ENCODE assay signal across 8 cellular contexts in the genomic region with DNA sequence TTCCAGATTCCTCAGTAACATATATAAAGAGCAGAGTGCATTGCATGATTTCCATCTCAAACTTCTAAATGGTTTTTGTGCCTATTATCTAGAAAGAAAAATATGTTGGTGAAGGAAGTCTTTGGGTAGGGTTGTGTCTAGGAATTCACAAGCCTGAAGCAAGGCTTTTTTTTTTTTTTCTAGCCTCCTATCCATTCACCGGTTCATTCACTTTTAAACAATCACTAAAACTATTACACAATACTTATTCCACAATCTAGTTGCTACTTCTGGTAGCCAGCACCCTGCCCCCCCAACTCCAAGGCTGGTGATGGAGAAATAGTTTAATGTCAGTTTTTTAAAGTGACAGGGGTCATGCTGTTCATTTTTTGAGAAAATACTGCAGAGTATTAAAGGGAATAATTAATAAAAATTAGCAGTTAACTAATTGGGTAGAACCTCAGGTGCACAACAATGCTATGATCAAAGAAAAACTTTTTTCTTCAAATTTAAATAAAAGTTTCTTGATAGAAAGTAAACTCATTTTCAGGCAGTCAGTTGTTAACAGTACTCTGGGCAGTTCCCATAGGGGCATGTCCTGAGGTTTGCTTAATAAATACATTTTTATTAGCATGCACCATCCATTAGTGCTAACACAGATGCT. TPM values are rescaled to one million over a fixed set of nuclear protein-coding genes. Genes with fewer than 3 reads are reported as not detected.
DNase-seq lines count a peak whose midpoint lies in the region; ATAC-seq and TF ChIP-seq lines count a peak whose summit lies in the region.

No MANE protein-coding gene starts in this region.

- POLR2A ChIA-PET in AG04450 (lab: Yijun Ruan, JAX): interaction anchor here (0.7 to 1.6 kb wide), 2 partner anchors 11 to 37 kb away, joined by 4 to 5 read pairs; a partner anchor contains a TSS

- intact Hi-C loops in right lobe of liver (cut with DNase I): loop anchor here (5.0 to 10.0 kb wide), 3 partner anchors 54 to 104 kb away; no protein-coding TSS in a partner anchor
- intact Hi-C loops in upper lobe of right lung (cut with DNase I): loop anchor here (10.0 kb wide), 1 partner anchor 94 kb away; no protein-coding TSS in a partner anchor

- CTCF ChIA-PET in AG04450 (lab: Charles Lee): interaction anchor here (0.6 to 1.9 kb wide), 5 partner anchors 15 to 494 kb away, joined by 3 to 8 read pairs (median 3); no protein-coding TSS in a partner anchor

- peak overlapping the region; percentile 96 for H3K27ac ChIP-seq in AG04450 (ENCODE audit: low read depth, low read length)
- peak overlapping the region; percentile 99 to 100 (median 100) for H3K27ac ChIP-seq in right lobe of liver
- H3K27ac ChIP-seq in upper lobe of right lung: peak overlapping the region; percentile 99

- 0% methylated on average over 1 of the region's 1 CpG for WGBS in right lobe of liver (ENCODE audit: insufficient coverage, low coverage, low lambda C conversion rate, missing lambda C conversion rate)

- H3K4me3 ChIP-seq in AG04450 (ENCODE audit: low read depth, low read length) (peak overlapping the region; percentile 64), astrocyte of the spinal cord (ENCODE audit: low read depth, low read length) (peak overlapping the region; percentile 38), right lobe of liver (peak overlapping the region; percentile 47 to 57 (median 56)), upper lobe of right lung (peak overlapping the region; percentile 56)
- H3K4me3 ChIP-seq in Jurkat, Clone E6-1 (ENCODE audit: low read length): peak overlapping the region; percentile 59

- no peaks in the 10 kb centered on the region for H3K36me3 ChIP-seq in right lobe of liver
- H3K36me3 ChIP-seq in upper lobe of right lung: no peaks in the 10 kb centered on the region

- peak; percentile 4 to 39 (median 14) for ATAC-seq in right lobe of liver
- no peak for ATAC-seq in upper lobe of right lung
- no peak for ATAC-seq in HG02588 (IDR thresholded peaks at IDR 0.05; ENCODE audit: unreplicated experiment)

- in situ Hi-C loops in astrocyte of the spinal cord (cut with HindIII; ENCODE audit: low sequenced_read_pairs): no loop called here

- H3K4me1 ChIP-seq in right lobe of liver (peaks cover 4 to 49% (median 28%) of the 10 kb centered on the region in 4 donors), upper lobe of right lung (peaks cover 51% of the 10 kb centered on the region)

- DNase-seq in AG04450 (ENCODE audit: low read depth, low spot score) (no peak), astrocyte of the spinal cord (ENCODE audit: low read depth, low spot score) (no peak), right lobe of liver (peak in 2 of 3 donors; percentile 49 to 64), upper lobe of right lung (no peak), AG08396 (ENCODE audit: low spot score) (no peak)
- DNase-seq in Jurkat, Clone E6-1 (ENCODE audit: low read depth, low spot score): no peak
- DNase-seq in stimulated activated CD4-positive, alpha-beta T cell treated with anti-CD3 and anti-CD28 coated beads, Interleukin-2, amount 100 ng/mL, for 48 hours: no peak

- H3K9me3 ChIP-seq in AG04450 (ENCODE audit: control insufficient read depth, insufficient read depth, low read length) (no peaks in the 10 kb centered on the region), right lobe of liver (no peaks in the 10 kb centered on the region), upper lobe of right lung (no peaks in the 10 kb centered on the region)

- no peak for TF ChIP-seq CTCF in AG04450 (IDR thresholded peaks at IDR 0.05; ENCODE audit: low read depth, low read length)
- no peak for TF ChIP-seq CTCF in astrocyte of the spinal cord (IDR thresholded peaks at IDR 0.05; ENCODE audit: low read depth, low read length)
- TF ChIP-seq CTCF in right lobe of liver (IDR thresholded peaks at IDR 0.05): no peak
- no peak for TF ChIP-seq CTCF in upper lobe of right lung (IDR thresholded peaks at IDR 0.05)

- no peak for TF ChIP-seq POLR2A in right lobe of liver (IDR thresholded peaks at IDR 0.05)

- H3K27me3 ChIP-seq in AG04450 (ENCODE audit: control insufficient read depth, insufficient read depth, low read length): no peaks in the 10 kb centered on the region
- H3K27me3 ChIP-seq in right lobe of liver: no peaks in the 10 kb centered on the region
- no peaks in the 10 kb centered on the region for H3K27me3 ChIP-seq in upper lobe of right lung

RNA-seq across cellular contexts. Expression of a gene that starts 10.9 kb away (rescaled TPM):
- polyA plus RNA-seq in AG04450 (2011; rRNA removed): 20.3 and 28.6 TPM in 2 replicates
- polyA minus RNA-seq in AG04450 (2011; rRNA and poly(A)+ RNA removed): 38.5 and 53.5 TPM in 2 replicates
- 96.1 TPM for polyA plus RNA-seq in Jurkat, Clone E6-1 (2012; ENCODE audit: insufficient read depth, insufficient read length)
- total RNA-seq in right lobe of liver (10 to 100 TPM; 35.3 to 93.2 (median 56.8) TPM), upper lobe of right lung (161 TPM)

Comparison
In these comparisons a context has a peak if more than half of its experiments do, and no peak if none do; other contexts are left out.
1. DNase-seq: peak in right lobe of liver (2 of 3); none in AG04450 (single experiment), Jurkat, Clone E6-1 (single experiment), astrocyte of the spinal cord (single experiment), upper lobe of right lung (single experiment), AG08396 (single experiment) and stimulated activated CD4-positive, alpha-beta T cell treated with anti-CD3 and anti-CD28 coated beads, Interleukin-2, amount 100 ng/mL, for 48 hours (0 of 2).
2. ATAC-seq: peak in right lobe of liver (4 of 4); none in upper lobe of right lung (single experiment) and HG02588 (single experiment).
3. Peak in every context shown above with its lines, with median percentiles within 50 percentile points of each other: H3K27ac ChIP-seq and H3K4me3 ChIP-seq.